In genomic region chr2:13522917-13523821, GRCh38 we compare ENCODE assay signal across 8 cellular contexts.
A peak's percentile ranks its signal among the peaks of the same experiment; 100 is the strongest.
DNase-seq lines count a peak whose midpoint lies in the region; ATAC-seq, FAIRE-seq and TF ChIP-seq lines count a peak whose summit lies in the region.
"Had no signal": no experiment of that assay in that cellular context is flagged by ENCODE, and none has a peak within 500 bp of the region (broad histone marks: within the 10 kb centered on the region; RNA-seq: fewer than 3 reads in every experiment).

No MANE protein-coding gene starts in this region.

- DNase-seq in GM19239 (ENCODE audit: insufficient read length, low spot score) (peak; percentile 13), retinal pigment epithelial cell (ENCODE audit: low read depth) (peak; percentile 75), GM03348 (ENCODE audit: low spot score) (no peak), globus pallidus (ENCODE audit: low spot score) (no peak), lower lobe of right lung (no peak)
- DNase-seq in T-helper 2 cell treated with Interferon-gamma antibody and Interleukin-4, amounts not matched to agents 5 μg/mL and 100 μg/mL, for 36 hours (ENCODE audit: low spot score), result peak; percentile 8
- DNase-seq: substantia nigra had no signal

- H3K27me3 ChIP-seq in lower lobe of right lung (ENCODE audit: low read depth), result no peaks in the 10 kb centered on the region

- intact Hi-C loops in lower lobe of right lung (cut with DNase I), result no loop called here

- ATAC-seq in HG02938 (IDR thresholded peaks at IDR 0.05; ENCODE audit: unreplicated experiment) (peak; percentile 93), lower lobe of right lung (no peak)

- FAIRE-seq in GM19239 (lab: Jason Lieb, UNC), result peak; percentile 93

- H3K36me3 ChIP-seq in lower lobe of right lung, result no peaks in the 10 kb centered on the region

- H3K4me3 ChIP-seq in retinal pigment epithelial cell (ENCODE audit: low read length) (no peak overlapping the region), lower lobe of right lung (no peak overlapping the region)

- peaks cover 19% of the 10 kb centered on the region for H3K9me3 Mint-ChIP-seq in T-helper 2 cell treated with Interferon-gamma antibody and Interleukin-4, amounts not matched to agents 5 μg/mL and 100 μg/mL, for 36 hours

- no peaks in the 10 kb centered on the region for H3K4me1 Mint-ChIP-seq in T-helper 2 cell treated with Interferon-gamma antibody and Interleukin-4, amounts not matched to agents 5 μg/mL and 100 μg/mL, for 36 hours (ENCODE audit: low read depth)

- H3K36me3 Mint-ChIP-seq in T-helper 2 cell treated with Interferon-gamma antibody and Interleukin-4, amounts not matched to agents 5 μg/mL and 100 μg/mL, for 36 hours (ENCODE audit: low read depth), result no peaks in the 10 kb centered on the region

- no peak overlapping the region for H3K27ac ChIP-seq in lower lobe of right lung

- no peaks in the 10 kb centered on the region for H3K9me3 ChIP-seq in lower lobe of right lung

- H3K27ac Mint-ChIP-seq in T-helper 2 cell treated with Interferon-gamma antibody and Interleukin-4, amounts not matched to agents 5 μg/mL and 100 μg/mL, for 36 hours, result no peak overlapping the region

- no peaks in the 10 kb centered on the region for H3K4me1 ChIP-seq in lower lobe of right lung

- no peaks in the 10 kb centered on the region for H3K27me3 Mint-ChIP-seq in T-helper 2 cell treated with Interferon-gamma antibody and Interleukin-4, amounts not matched to agents 5 μg/mL and 100 μg/mL, for 36 hours (ENCODE audit: low read depth)

- TF ChIP-seq CTCF in retinal pigment epithelial cell (conservative IDR thresholded peaks at IDR 0.05; ENCODE audit: low read depth, low read length) (peak; percentile 29), lower lobe of right lung (IDR thresholded peaks at IDR 0.05) (no peak)

- no peak overlapping the region for H3K4me3 Mint-ChIP-seq in T-helper 2 cell treated with Interferon-gamma antibody and Interleukin-4, amounts not matched to agents 5 μg/mL and 100 μg/mL, for 36 hours

Comparison
In these comparisons a context has a peak if more than half of its experiments do, and no peak if none do; other contexts are left out.
1. DNase-seq: peak in GM19239 (single experiment), T-helper 2 cell treated with Interferon-gamma antibody and Interleukin-4, amounts not matched to agents 5 μg/mL and 100 μg/mL, for 36 hours (single experiment) and retinal pigment epithelial cell (single experiment); none in GM03348 (single experiment), globus pallidus (single experiment) and lower lobe of right lung (single experiment).